Comparison of ENCODE assay signal across 16 cellular contexts in genomic region chr2:74735544-74735943, GRCh38.
DNase-seq lines count a peak whose midpoint lies in the region; ATAC-seq, FAIRE-seq and TF ChIP-seq lines count a peak whose summit lies in the region.
"Had no signal": no experiment of that assay in that cellular context is flagged by ENCODE, and none has a peak within 500 bp of the region (broad histone marks: within the 10 kb centered on the region; RNA-seq: fewer than 3 reads in every experiment).

No MANE protein-coding gene starts in this region.

- no peaks in the 10 kb centered on the region for H3K9me1 ChIP-seq in endothelial cell of umbilical vein (replicated peaks; ENCODE audit: control insufficient read depth, extremely low read depth, insufficient read depth, low read length)

- H3K4me3 ChIP-seq in endothelial cell of umbilical vein (replicated peaks in 1 of 3; ENCODE audit: insufficient read depth in 1 of 3, low read depth in 1 of 3, low read length in 3 of 3) (no peak overlapping the region), Caco-2 (ENCODE audit: low read depth, low read length) (no peak overlapping the region)
- H3K4me3 ChIP-seq: gastrocnemius medialis had no signal

- H3K4me1 ChIP-seq in endothelial cell of umbilical vein (ENCODE audit: control insufficient read depth, extremely low read depth, insufficient read depth, low read length) (peaks cover 14% of the 10 kb centered on the region), Caco-2 (peaks cover 5% of the 10 kb centered on the region)
- H3K4me1 ChIP-seq: gastrocnemius medialis had no signal

- peaks cover 0 to 5% of the 10 kb centered on the region in 2 experiments for H3K27me3 ChIP-seq in endothelial cell of umbilical vein (ENCODE audit: control insufficient read depth in 2 of 2, insufficient read depth in 2 of 2, low read length in 2 of 2)
- H3K27me3 ChIP-seq in Caco-2 (replicated peaks; ENCODE audit: control insufficient read depth, insufficient read depth, low read length): no peaks in the 10 kb centered on the region
- H3K27me3 ChIP-seq: gastrocnemius medialis had no signal

- no peak for ATAC-seq in GM21367 (IDR thresholded peaks at IDR 0.05; ENCODE audit: unreplicated experiment)
- ATAC-seq: gastrocnemius medialis, HCT116, left lobe of liver, T-cell had no signal

- FAIRE-seq in endothelial cell of umbilical vein (lab: Jason Lieb, UNC): no peak
- FAIRE-seq: colon had no signal

- H2AFZ ChIP-seq in endothelial cell of umbilical vein (ENCODE audit: low read depth, low read length): peak overlapping the region; percentile 53

- no peak for TF ChIP-seq CTCF in Calu3 (IDR thresholded peaks at IDR 0.05; ENCODE audit: unreplicated experiment)
- TF ChIP-seq CTCF in endothelial cell of umbilical vein (IDR thresholded peaks at IDR 0.05; ENCODE audit: extremely low read depth in 1 of 2, insufficient read depth in 1 of 2, low read depth in 1 of 2, low read length in 2 of 2): no peak
- no peak for TF ChIP-seq CTCF in Caco-2 (IDR thresholded peaks at IDR 0.05; ENCODE audit: insufficient read depth in 1 of 2, low read depth in 1 of 2, low read length in 1 of 2, severe bottlenecking in 1 of 2, unreplicated experiment in 1 of 2)

- BruUV-seq in Calu3 (replicated peaks; lab: Mats Ljungman, UMichigan) (no TSS peak), endothelial cell of umbilical vein (replicated peaks; lab: Mats Ljungman, UMichigan) (no TSS peak), Caco-2 (replicated peaks; lab: Mats Ljungman, UMichigan) (no TSS peak)

- H3K27me3 Mint-ChIP-seq in Calu3 (ENCODE audit: unreplicated experiment) (no peaks in the 10 kb centered on the region), Caco-2 (ENCODE audit: insufficient read depth, unreplicated experiment) (peaks cover 9% of the 10 kb centered on the region)

- DNase-seq in Calu3 (no peak), NCI-H1092 (lab: John Stamatoyannopoulos, UW) (peak; percentile 58), NCI-H748 (lab: John Stamatoyannopoulos, UW; ENCODE audit: unreplicated experiment) (peak; percentile 88), endothelial cell of umbilical vein (ENCODE audit: low read depth, low spot score) (peak; percentile 24), T-helper 1 cell (no peak), Caco-2 (no peak)
- DNase-seq in effector CD8-positive, alpha-beta T cell (lab: John Stamatoyannopoulos, UW): no peak
- DNase-seq: activated CD4-positive, alpha-beta T cell treated with anti-CD3 and anti-CD28 coated beads, Interleukin-2, amount 50 U/mL, for 48 hours; activated naive CD4-positive, alpha-beta T cell treated with anti-CD3 and anti-CD28 coated beads, Interleukin-2, amount 10 ng/mL, durations not matched to agents 7 days and 5 days; gastrocnemius medialis; Karpas-422; T-cell had no signal

- H3K36me3 ChIP-seq in endothelial cell of umbilical vein (ENCODE audit: control insufficient read depth in 2 of 2, extremely low read depth in 1 of 2, insufficient read depth in 2 of 2, low read length in 2 of 2) (no peaks in the 10 kb centered on the region), Caco-2 (ENCODE audit: control insufficient read depth, insufficient read depth, low read length) (no peaks in the 10 kb centered on the region)
- H3K36me3 ChIP-seq: gastrocnemius medialis had no signal

- H3K9me3 ChIP-seq in endothelial cell of umbilical vein (replicated peaks; ENCODE audit: control insufficient read depth, insufficient read depth, low read length) (no peaks in the 10 kb centered on the region), Caco-2 (peaks cover 9% of the 10 kb centered on the region)
- H3K9me3 ChIP-seq: gastrocnemius medialis had no signal

- H3K4me1 Mint-ChIP-seq in Calu3 (ENCODE audit: low read depth, unreplicated experiment) (peaks cover 41% of the 10 kb centered on the region), Caco-2 (ENCODE audit: low read depth, unreplicated experiment) (no peaks in the 10 kb centered on the region)

- peak overlapping the region; percentile 7 for H3K4me3 Mint-ChIP-seq in Calu3 (ENCODE audit: low read depth, unreplicated experiment)
- no peak overlapping the region for H3K4me3 Mint-ChIP-seq in Caco-2 (ENCODE audit: unreplicated experiment)
- H3K4me3 Mint-ChIP-seq: activated naive CD4-positive, alpha-beta T cell treated with anti-CD3 and anti-CD28 coated beads, Interleukin-2, amount 10 ng/mL, durations not matched to agents 7 days and 5 days; T-cell had no signal

- CTCF ChIA-PET in Calu3 (lab: Charles Lee): interaction anchor here (0.6 to 1.0 kb wide), 3 partner anchors 18 to 135 kb away, joined by 3 read pairs; no protein-coding TSS in a partner anchor
- CTCF ChIA-PET in endothelial cell of umbilical vein (lab: Charles Lee): interaction anchor here (0.6 to 1.6 kb wide), 6 partner anchors 17 to 159 kb away, joined by 3 to 5 read pairs (median 3); no protein-coding TSS in a partner anchor
- CTCF ChIA-PET in Caco-2 (lab: Charles Lee): no interaction called here

- peaks cover 8% of the 10 kb centered on the region for H3K9me3 Mint-ChIP-seq in Calu3 (ENCODE audit: low read depth, unreplicated experiment)
- H3K9me3 Mint-ChIP-seq in Caco-2 (ENCODE audit: unreplicated experiment): peaks cover 26% of the 10 kb centered on the region

- intact Hi-C loops in Calu3 (cut with micrococcal nuclease; ENCODE audit: unreplicated experiment): no loop called here
- intact Hi-C loops in endothelial cell of umbilical vein (cut with micrococcal nuclease): loop anchor here (2.0 kb wide), 1 partner anchor 17 kb away; no protein-coding TSS in a partner anchor
- intact Hi-C loops in Caco-2 (cut with micrococcal nuclease; ENCODE audit: unreplicated experiment): no loop called here

- dilution Hi-C loops in endothelial cell of umbilical vein (cut with MboI; ENCODE audit: extremely low pct_ligation_motif_present, low sequenced_read_pairs): no loop called here

- peak overlapping the region; percentile 37 for H3K9ac ChIP-seq in endothelial cell of umbilical vein (replicated peaks; ENCODE audit: extremely low read depth, insufficient read depth, low read length)

- no peaks in the 10 kb centered on the region for H3K79me2 ChIP-seq in endothelial cell of umbilical vein (ENCODE audit: control insufficient read depth, insufficient read depth, low read length)

- no peaks in the 10 kb centered on the region for H4K20me1 ChIP-seq in endothelial cell of umbilical vein (replicated peaks; ENCODE audit: control insufficient read depth, extremely low read depth, insufficient read depth, low read length)

- TF ChIP-seq POLR2A in endothelial cell of umbilical vein (IDR thresholded peaks at IDR 0.05; ENCODE audit: low read depth, low read length): no peak

- peak overlapping the region; percentile 83 for H3K27ac Mint-ChIP-seq in Calu3 (ENCODE audit: unreplicated experiment)
- H3K27ac Mint-ChIP-seq in Caco-2 (ENCODE audit: unreplicated experiment): no peak overlapping the region
- H3K27ac Mint-ChIP-seq: activated naive CD4-positive, alpha-beta T cell treated with anti-CD3 and anti-CD28 coated beads, Interleukin-2, amount 10 ng/mL, durations not matched to agents 7 days and 5 days; T-cell had no signal

- POLR2A ChIA-PET in endothelial cell of umbilical vein (lab: Charles Lee): no interaction called here
- POLR2A ChIA-PET in Caco-2 (lab: Charles Lee): no interaction called here

- peak overlapping the region; percentile 42 for H3K4me2 ChIP-seq in endothelial cell of umbilical vein (ENCODE audit: insufficient read depth, low read length)

- H3K27ac ChIP-seq in endothelial cell of umbilical vein (ENCODE audit: insufficient read depth, low read depth, low read length): peak overlapping the region; percentile 56
- H3K27ac ChIP-seq: gastrocnemius medialis had no signal

- H3K36me3 Mint-ChIP-seq in Calu3 (ENCODE audit: insufficient read depth, unreplicated experiment) (no peaks in the 10 kb centered on the region), Caco-2 (ENCODE audit: insufficient read depth, unreplicated experiment) (no peaks in the 10 kb centered on the region)

TF ChIP-seq in endothelial cell of umbilical vein, 7 proteins besides CTCF, POLR2A, EP300 and RAD21:
- TF ChIP-seq EZH2 (IDR thresholded peaks at IDR 0.05; ENCODE audit: borderline replicate concordance, low read depth, low read length, severe bottlenecking) (no peak), GATA2 (IDR thresholded peaks at IDR 0.05; ENCODE audit: insufficient read depth, insufficient read length, low read depth, low read length) (peak; percentile 79)

Comparison
In these comparisons a context has a peak if more than half of its experiments do, and no peak if none do; other contexts are left out.
1. DNase-seq: peak in NCI-H1092 (single experiment), NCI-H748 (single experiment) and endothelial cell of umbilical vein (single experiment); none in Calu3 (single experiment), T-helper 1 cell (0 of 5), effector CD8-positive, alpha-beta T cell (single experiment) and Caco-2 (0 of 2).